22 cellular contexts compared by ENCODE assay signal in the genomic region with DNA sequence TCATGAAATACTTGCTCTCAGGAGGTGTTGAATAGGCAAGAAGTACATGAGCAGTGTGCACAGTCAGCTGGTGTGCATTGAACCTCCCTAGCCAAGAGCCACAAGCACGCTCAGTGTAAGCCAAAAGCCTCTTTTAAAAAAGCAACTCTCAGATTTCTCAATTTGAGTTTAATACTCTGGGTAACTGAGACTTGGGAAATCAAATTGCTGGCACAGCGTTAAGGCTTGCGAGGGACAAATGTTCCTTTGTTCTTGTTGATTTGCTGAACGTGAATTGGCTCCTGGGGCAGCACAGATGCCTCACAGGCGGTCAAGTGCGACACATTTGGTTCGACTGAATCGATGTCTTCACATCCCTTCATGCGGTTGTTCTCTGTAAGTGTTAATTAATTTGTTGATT. TPM values are rescaled to one million over a fixed set of nuclear protein-coding genes. Genes with fewer than 3 reads are reported as not detected.
A peak's percentile ranks its signal among the peaks of the same experiment; 100 is the strongest.
DNase-seq lines count a peak whose midpoint lies in the region; ATAC-seq and TF ChIP-seq lines count a peak whose summit lies in the region.
"Had no signal": no experiment of that assay in that cellular context is flagged by ENCODE, and none has a peak within 500 bp of the region (broad histone marks: within the 10 kb centered on the region; RNA-seq: fewer than 3 reads in every experiment).

FAM240A (plus strand) TSS at position 202 of the 400 bp plus-strand sequence; CDS start at position 361, 159 bp downstream.

- no peak within 1 kb of the TSS for H3K4me3 Mint-ChIP-seq in MCF 10A (ENCODE audit: unreplicated experiment)
- H3K4me3 Mint-ChIP-seq: CD4-positive, alpha-beta memory T cell; immature natural killer cell had no signal

- H3K9me3 ChIP-seq in breast epithelium (no peaks in the 10 kb centered on the region), thymus (ENCODE audit: control insufficient read depth) (no peaks in the 10 kb centered on the region)
- H3K9me3 ChIP-seq: A549 had no signal

- H3K27me3 ChIP-seq in breast epithelium (no peaks in the 10 kb centered on the region), thymus (ENCODE audit: control insufficient read depth, insufficient read depth) (no peaks in the 10 kb centered on the region)

- TF ChIP-seq CTCF in breast epithelium (IDR thresholded peaks at IDR 0.05), result no peak
- no peak for TF ChIP-seq CTCF in MCF 10A (IDR thresholded peaks at IDR 0.05; ENCODE audit: unreplicated experiment)
- no peak for TF ChIP-seq CTCF in fibroblast of pulmonary artery (IDR thresholded peaks at IDR 0.05; ENCODE audit: low read length, missing control alignments)
- no peak for TF ChIP-seq CTCF in RWPE1 (conservative IDR thresholded peaks at IDR 0.05; ENCODE audit: low read depth)

- intact Hi-C loops in breast epithelium (cut with DNase I; ENCODE audit: low total_unique reads), result no loop called here
- intact Hi-C loops in MCF 10A (cut with micrococcal nuclease), result no loop called here

- peaks cover 5% of the 10 kb centered on the region for H3K4me1 Mint-ChIP-seq in MCF 10A (ENCODE audit: insufficient read depth, unreplicated experiment)
- H3K4me1 Mint-ChIP-seq: immature natural killer cell had no signal

- peak within 1 kb of the TSS in 1 of 3 donors; percentile 24 for H3K4me3 ChIP-seq in breast epithelium
- H3K4me3 ChIP-seq in fibroblast of pulmonary artery (replicated peaks; ENCODE audit: low read depth, low read length), result no peak within 1 kb of the TSS
- H3K4me3 ChIP-seq in thymus (ENCODE audit: low read length), result no peak within 1 kb of the TSS
- H3K4me3 ChIP-seq: A549 had no signal

- BruUV-seq in MCF 10A (replicated peaks; lab: Mats Ljungman, UMichigan), result no TSS peak

- H3K27ac ChIP-seq in breast epithelium (peak within 1 kb of the TSS; percentile 48 to 62), thymus (ENCODE audit: low read depth) (peak within 1 kb of the TSS; percentile 25), RWPE1 (no peak within 1 kb of the TSS)
- H3K27ac ChIP-seq: A549, HL-60, WERI-Rb-1 had no signal

- CTCF ChIA-PET in MCF 10A (lab: Yijun Ruan, JAX), result no interaction called here
- CTCF ChIA-PET in RWPE1 (lab: Yijun Ruan, JAX), result no interaction called here

- H3K27me3 Mint-ChIP-seq in MCF 10A (ENCODE audit: insufficient read depth, unreplicated experiment), result peaks cover 45% of the 10 kb centered on the region

- WGBS in thymus, result 79% methylated on average over 9 of the region's 9 CpGs

- TF ChIP-seq POLR2A in breast epithelium (IDR thresholded peaks at IDR 0.05), result no peak

- H3K9me3 Mint-ChIP-seq in MCF 10A (ENCODE audit: unreplicated experiment), result no peaks in the 10 kb centered on the region
- H3K9me3 Mint-ChIP-seq: CD4-positive, alpha-beta memory T cell had no signal

- no peaks in the 10 kb centered on the region for H3K36me3 Mint-ChIP-seq in MCF 10A (ENCODE audit: insufficient read depth, unreplicated experiment)
- H3K36me3 Mint-ChIP-seq: CD4-positive, alpha-beta memory T cell; immature natural killer cell had no signal

- H3K4me1 ChIP-seq in breast epithelium (no peaks in the 10 kb centered on the region), thymus (ENCODE audit: control insufficient read depth, insufficient read depth, low read length) (no peaks in the 10 kb centered on the region)
- H3K4me1 ChIP-seq: A549 had no signal

- DNase-seq in breast epithelium (ENCODE audit: low spot score in 2 of 2) (peak in 1 of 2 donors; percentile 69), MCF 10A (ENCODE audit: unreplicated experiment) (no peak), fibroblast of pulmonary artery (ENCODE audit: low read depth) (peak; percentile 13), medulla oblongata (ENCODE audit: extremely low spot score) (peak; percentile 65), RWPE1 (ENCODE audit: low spot score) (no peak)
- DNase-seq in activated CD8-positive, alpha-beta memory T cell treated with anti-CD3 and anti-CD28 coated beads, Interleukin-2, amount 50 U/mL, for 48 hours, result no peak
- DNase-seq: activated naive CD4-positive, alpha-beta T cell; CD4-positive, alpha-beta memory T cell; effector memory CD4-positive, alpha-beta T cell; immature natural killer cell; Karpas-422; NCI-H146; PC-3; WERI-Rb-1 had no signal

- no peak for ATAC-seq in GM21528 (IDR thresholded peaks at IDR 0.05; ENCODE audit: low FRiP score, unreplicated experiment)
- ATAC-seq: A549, PC-3 had no signal

- H3K36me3 ChIP-seq in breast epithelium (no peaks in the 10 kb centered on the region), thymus (ENCODE audit: control insufficient read depth, insufficient read depth) (no peaks in the 10 kb centered on the region)
- H3K36me3 ChIP-seq: WERI-Rb-1 had no signal

- POLR2A ChIA-PET in MCF 10A (lab: Yijun Ruan, JAX) (no interaction called here), RWPE1 (lab: Yijun Ruan, JAX; ENCODE audit: low non-redundant PET) (no interaction called here)

- no peak within 1 kb of the TSS for H3K27ac Mint-ChIP-seq in MCF 10A (ENCODE audit: low read depth, unreplicated experiment)
- H3K27ac Mint-ChIP-seq: immature natural killer cell had no signal

RNA-seq across cellular contexts. Expression of gene FAM240A, which starts in this region (rescaled TPM):
- total RNA-seq in breast epithelium (not detected), MCF 10A (2022) (not detected in 2 replicates)
- 0.37 TPM for polyA plus RNA-seq in thymus
- total RNA-seq: bronchial epithelial cell; CD4-positive, alpha-beta memory T cell; mucosa of gallbladder; NCI-H460; PC-3; temporal lobe had no signal
- polyA plus RNA-seq: A549; CD4-positive, alpha-beta memory T cell; immature natural killer cell had no signal

Comparison
In these comparisons a context has a peak if more than half of its experiments do, and no peak if none do; other contexts are left out.
1. DNase-seq: peak in fibroblast of pulmonary artery (single experiment) and medulla oblongata (single experiment); none in MCF 10A (single experiment), activated CD8-positive, alpha-beta memory T cell treated with anti-CD3 and anti-CD28 coated beads, Interleukin-2, amount 50 U/mL, for 48 hours (single experiment) and RWPE1 (single experiment).